Comparison of ENCODE assay signal across 12 cellular contexts in genomic region chr11:8087185-8087584, GRCh38. TPM values are rescaled to one million over a fixed set of nuclear protein-coding genes. Genes with fewer than 3 reads are reported as not detected.
A peak's percentile ranks its signal among the peaks of the same experiment; 100 is the strongest.
DNase-seq lines count a peak whose midpoint lies in the region; ATAC-seq, FAIRE-seq and TF ChIP-seq lines count a peak whose summit lies in the region.
"Had no signal": no experiment of that assay in that cellular context is flagged by ENCODE, and none has a peak within 500 bp of the region (broad histone marks: within the 10 kb centered on the region; RNA-seq: fewer than 3 reads in every experiment).

No MANE protein-coding gene starts in this region.

- CTCF ChIA-PET in activated CD8-positive, alpha-beta memory T cell treated with anti-CD3 and anti-CD28 coated beads, Interleukin-2, amount 10 ng/mL, durations not matched to agents 7 days and 5 days (lab: Charles Lee): interaction anchor here (0.9 to 14.7 kb wide), 3 partner anchors 12 to 80 kb away, joined by 3 to 210 read pairs (median 173); no protein-coding TSS in a partner anchor

- H3K9me3 ChIP-seq in osteoblast (ENCODE audit: low read depth, low read length): no peaks in the 10 kb centered on the region
- H3K9me3 ChIP-seq: SJCRH30 had no signal

- peak; percentile 20 for ATAC-seq in activated CD8-positive, alpha-beta memory T cell treated with anti-CD3 and anti-CD28 coated beads, Interleukin-2, amount 10 ng/mL, durations not matched to agents 7 days and 5 days
- peak; percentile 49 for ATAC-seq in HG03280 (IDR thresholded peaks at IDR 0.05; ENCODE audit: unreplicated experiment)
- ATAC-seq in HG02885 (IDR thresholded peaks at IDR 0.05; ENCODE audit: poor library complexity, unreplicated experiment): no peak

- peaks cover 64% of the 10 kb centered on the region for H3K79me2 ChIP-seq in osteoblast (ENCODE audit: insufficient read depth, low read length)

- no peak overlapping the region for H2AFZ ChIP-seq in osteoblast (ENCODE audit: low read length)

- H4K20me1 ChIP-seq in osteoblast (ENCODE audit: insufficient read depth, low read length): peaks cover 74% of the 10 kb centered on the region

- no peaks in the 10 kb centered on the region for H3K4me1 Mint-ChIP-seq in activated CD8-positive, alpha-beta memory T cell treated with anti-CD3 and anti-CD28 coated beads, Interleukin-2, amount 10 ng/mL, durations not matched to agents 7 days and 5 days
- H3K4me1 Mint-ChIP-seq: CD14-positive monocyte had no signal

- H3K4me3 Mint-ChIP-seq in activated CD8-positive, alpha-beta memory T cell treated with anti-CD3 and anti-CD28 coated beads, Interleukin-2, amount 10 ng/mL, durations not matched to agents 7 days and 5 days: no peak overlapping the region
- H3K4me3 Mint-ChIP-seq: CD14-positive monocyte had no signal

- no peak for FAIRE-seq in RCC 7860 (lab: Jason Lieb, UNC)
- FAIRE-seq: GM18507 had no signal

- no peak overlapping the region for H3K27ac ChIP-seq in osteoblast (ENCODE audit: low read depth, low read length)
- H3K27ac ChIP-seq: SJCRH30 had no signal

- H3K4me3 ChIP-seq in cardiac fibroblast (replicated peaks in 1 of 2; ENCODE audit: low read depth in 2 of 2, low read length in 2 of 2): no peak overlapping the region
- H3K4me3 ChIP-seq in osteoblast (ENCODE audit: insufficient read depth, low read length): no peak overlapping the region
- H3K4me3 ChIP-seq: SJCRH30 had no signal

- H3K27me3 ChIP-seq in osteoblast (ENCODE audit: insufficient read depth, low read length): no peaks in the 10 kb centered on the region
- H3K27me3 ChIP-seq: SJCRH30 had no signal

- TF ChIP-seq CTCF in cardiac fibroblast (IDR thresholded peaks at IDR 0.05; ENCODE audit: low read depth, low read length): peak; percentile 29
- peak; percentile 27 for TF ChIP-seq CTCF in osteoblast (IDR thresholded peaks at IDR 0.05; ENCODE audit: extremely low read depth, low read depth, low read length)

- H3K4me2 ChIP-seq in osteoblast (ENCODE audit: insufficient read depth, low read length): no peak overlapping the region

- H3K36me3 Mint-ChIP-seq in activated CD8-positive, alpha-beta memory T cell treated with anti-CD3 and anti-CD28 coated beads, Interleukin-2, amount 10 ng/mL, durations not matched to agents 7 days and 5 days: no peaks in the 10 kb centered on the region
- H3K36me3 Mint-ChIP-seq: CD14-positive monocyte had no signal

- H3K9me3 Mint-ChIP-seq in activated CD8-positive, alpha-beta memory T cell treated with anti-CD3 and anti-CD28 coated beads, Interleukin-2, amount 10 ng/mL, durations not matched to agents 7 days and 5 days (ENCODE audit: low read depth): no peaks in the 10 kb centered on the region
- H3K9me3 Mint-ChIP-seq: CD14-positive monocyte had no signal

- DNase-seq in activated CD8-positive, alpha-beta memory T cell treated with anti-CD3 and anti-CD28 coated beads, Interleukin-2, amount 10 ng/mL, durations not matched to agents 7 days and 5 days: no peak
- DNase-seq in activated CD8-positive, alpha-beta memory T cell treated with anti-CD3 and anti-CD28 coated beads for 24 hours: no peak
- DNase-seq in cardiac fibroblast (ENCODE audit: low read depth in 2 of 2) (no peak), osteoblast (ENCODE audit: insufficient read length, low spot score, missing footprints) (peak; percentile 75), RCC 7860 (ENCODE audit: low spot score) (no peak), DMS 273 treated with DMSO at 0.1 percent for 48 hours (lab: John Stamatoyannopoulos, UW) (no peak)
- DNase-seq: HCEC 1CT, SJCRH30 had no signal

- peaks cover 4% of the 10 kb centered on the region for H3K36me3 ChIP-seq in osteoblast (ENCODE audit: insufficient read depth, low read length)
- H3K36me3 ChIP-seq: SJCRH30 had no signal

- no peak overlapping the region for H3K27ac Mint-ChIP-seq in activated CD8-positive, alpha-beta memory T cell treated with anti-CD3 and anti-CD28 coated beads, Interleukin-2, amount 10 ng/mL, durations not matched to agents 7 days and 5 days
- H3K27ac Mint-ChIP-seq: CD14-positive monocyte had no signal

- peaks cover 19% of the 10 kb centered on the region for H3K27me3 Mint-ChIP-seq in activated CD8-positive, alpha-beta memory T cell treated with anti-CD3 and anti-CD28 coated beads, Interleukin-2, amount 10 ng/mL, durations not matched to agents 7 days and 5 days

- H3K4me1 ChIP-seq in osteoblast (ENCODE audit: insufficient read depth, low read length): peaks cover 5% of the 10 kb centered on the region

RNA-seq across cellular contexts. Expression of gene TUB, which starts 6.2 kb away (rescaled TPM):
- under 1 TPM; 0.07 to 0.09 TPM for total RNA-seq in activated CD8-positive, alpha-beta memory T cell treated with anti-CD3 and anti-CD28 coated beads, Interleukin-2, amount 10 ng/mL, durations not matched to agents 7 days and 5 days
- 19.2 and 23.5 TPM in 2 replicates for total RNA-seq in osteoblast

Comparison
In these comparisons a context has a peak if more than half of its experiments do, and no peak if none do; other contexts are left out.
1. RNA of gene TUB, which starts 6.2 kb away (total RNA-seq): 19.2 to 23.5 TPM in osteoblast; 0.07 to 0.09 TPM in activated CD8-positive, alpha-beta memory T cell treated with anti-CD3 and anti-CD28 coated beads, Interleukin-2, amount 10 ng/mL, durations not matched to agents 7 days and 5 days; every median in the first group is over 10 times any median in the second.